ENCODE assay signal across 2 cellular contexts in the genomic region with DNA sequence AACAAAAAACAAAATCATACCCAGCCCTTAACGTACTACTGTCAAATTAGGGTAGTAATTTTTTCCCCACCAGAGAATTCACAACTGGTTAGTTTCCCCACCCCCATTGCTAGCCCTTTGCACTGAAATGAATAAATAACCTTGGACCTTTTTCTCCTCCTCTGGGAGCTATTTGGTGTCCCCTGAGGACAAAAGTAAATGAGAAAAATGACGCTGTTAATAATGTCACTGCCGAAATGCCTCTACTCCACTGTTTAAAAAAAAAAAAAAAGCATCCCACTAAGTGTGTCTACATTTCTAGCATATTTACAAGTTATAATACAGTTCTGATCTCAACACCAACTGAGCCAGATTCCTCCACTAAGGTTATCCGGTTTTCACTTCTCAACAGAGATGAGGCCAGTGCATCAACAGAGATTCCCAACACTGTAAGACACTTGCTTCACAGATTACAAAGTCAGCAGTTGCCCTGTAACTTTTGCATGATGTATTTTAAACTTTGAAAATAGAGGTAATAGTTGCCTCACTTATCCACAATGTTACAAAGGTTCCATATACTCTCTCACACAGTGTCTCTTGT.
TF ChIP-seq lines count a peak whose summit lies in the region.

No MANE protein-coding gene starts in this region.

TF ChIP-seq in HEK293, 187 proteins besides CTCF, POLR2A, EP300 and RAD21 (continued from another document):
- TF ChIP-seq, protein P1, sequence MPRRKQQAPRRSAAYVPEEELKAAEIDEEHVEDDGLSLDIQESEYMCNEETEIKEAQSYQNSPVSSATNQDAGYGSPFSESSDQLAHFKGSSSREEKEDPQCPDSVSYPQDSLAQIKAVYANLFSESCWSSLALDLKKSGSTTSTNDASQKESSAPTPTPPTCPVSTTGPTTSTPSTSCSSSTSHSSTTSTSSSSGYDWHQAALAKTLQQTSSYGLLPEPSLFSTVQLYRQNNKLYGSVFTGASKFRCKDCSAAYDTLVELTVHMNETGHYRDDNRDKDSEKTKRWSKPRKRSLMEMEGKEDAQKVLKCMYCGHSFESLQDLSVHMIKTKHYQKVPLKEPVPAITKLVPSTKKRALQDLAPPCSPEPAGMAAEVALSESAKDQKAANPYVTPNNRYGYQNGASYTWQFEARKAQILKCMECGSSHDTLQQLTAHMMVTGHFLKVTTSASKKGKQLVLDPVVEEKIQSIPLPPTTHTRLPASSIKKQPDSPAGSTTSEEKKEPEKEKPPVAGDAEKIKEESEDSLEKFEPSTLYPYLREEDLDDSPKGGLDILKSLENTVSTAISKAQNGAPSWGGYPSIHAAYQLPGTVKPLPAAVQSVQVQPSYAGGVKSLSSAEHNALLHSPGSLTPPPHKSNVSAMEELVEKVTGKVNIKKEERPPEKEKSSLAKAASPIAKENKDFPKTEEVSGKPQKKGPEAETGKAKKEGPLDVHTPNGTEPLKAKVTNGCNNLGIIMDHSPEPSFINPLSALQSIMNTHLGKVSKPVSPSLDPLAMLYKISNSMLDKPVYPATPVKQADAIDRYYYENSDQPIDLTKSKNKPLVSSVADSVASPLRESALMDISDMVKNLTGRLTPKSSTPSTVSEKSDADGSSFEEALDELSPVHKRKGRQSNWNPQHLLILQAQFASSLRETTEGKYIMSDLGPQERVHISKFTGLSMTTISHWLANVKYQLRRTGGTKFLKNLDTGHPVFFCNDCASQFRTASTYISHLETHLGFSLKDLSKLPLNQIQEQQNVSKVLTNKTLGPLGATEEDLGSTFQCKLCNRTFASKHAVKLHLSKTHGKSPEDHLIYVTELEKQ (tag by site-specific recombination; IDR thresholded peaks at IDR 0.05; ENCODE audit: borderline replicate concordance) = no peak
- TF ChIP-seq ZNF626 (tag by site-specific recombination; IDR thresholded peaks at IDR 0.05) = no peak
- peak; percentile 66; the same call in 1 of the 2 replicates for TF ChIP-seq OSR2 (tag by site-specific recombination; IDR thresholded peaks at IDR 0.05)
- TF ChIP-seq ZNF629 (tag by site-specific recombination; IDR thresholded peaks at IDR 0.05) = 0 out of 2 replicates have a peak, but pooled peaks have one; percentile 19
- TF ChIP-seq FEZF1 (tag by site-specific recombination; IDR thresholded peaks at IDR 0.05) = peak; percentile 37
- no peak for TF ChIP-seq ZNF24 (tag by site-specific recombination; IDR thresholded peaks at IDR 0.05)
- TF ChIP-seq, protein P2, sequence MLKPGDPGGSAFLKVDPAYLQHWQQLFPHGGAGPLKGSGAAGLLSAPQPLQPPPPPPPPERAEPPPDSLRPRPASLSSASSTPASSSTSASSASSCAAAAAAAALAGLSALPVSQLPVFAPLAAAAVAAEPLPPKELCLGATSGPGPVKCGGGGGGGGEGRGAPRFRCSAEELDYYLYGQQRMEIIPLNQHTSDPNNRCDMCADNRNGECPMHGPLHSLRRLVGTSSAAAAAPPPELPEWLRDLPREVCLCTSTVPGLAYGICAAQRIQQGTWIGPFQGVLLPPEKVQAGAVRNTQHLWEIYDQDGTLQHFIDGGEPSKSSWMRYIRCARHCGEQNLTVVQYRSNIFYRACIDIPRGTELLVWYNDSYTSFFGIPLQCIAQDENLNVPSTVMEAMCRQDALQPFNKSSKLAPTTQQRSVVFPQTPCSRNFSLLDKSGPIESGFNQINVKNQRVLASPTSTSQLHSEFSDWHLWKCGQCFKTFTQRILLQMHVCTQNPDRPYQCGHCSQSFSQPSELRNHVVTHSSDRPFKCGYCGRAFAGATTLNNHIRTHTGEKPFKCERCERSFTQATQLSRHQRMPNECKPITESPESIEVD (tag by site-specific recombination; IDR thresholded peaks at IDR 0.05) = peak; percentile 56; the same call in 1 of the 2 replicates
- no peak for TF ChIP-seq ZNF596 (tag by site-specific recombination; IDR thresholded peaks at IDR 0.05)
- TF ChIP-seq, protein P3, sequence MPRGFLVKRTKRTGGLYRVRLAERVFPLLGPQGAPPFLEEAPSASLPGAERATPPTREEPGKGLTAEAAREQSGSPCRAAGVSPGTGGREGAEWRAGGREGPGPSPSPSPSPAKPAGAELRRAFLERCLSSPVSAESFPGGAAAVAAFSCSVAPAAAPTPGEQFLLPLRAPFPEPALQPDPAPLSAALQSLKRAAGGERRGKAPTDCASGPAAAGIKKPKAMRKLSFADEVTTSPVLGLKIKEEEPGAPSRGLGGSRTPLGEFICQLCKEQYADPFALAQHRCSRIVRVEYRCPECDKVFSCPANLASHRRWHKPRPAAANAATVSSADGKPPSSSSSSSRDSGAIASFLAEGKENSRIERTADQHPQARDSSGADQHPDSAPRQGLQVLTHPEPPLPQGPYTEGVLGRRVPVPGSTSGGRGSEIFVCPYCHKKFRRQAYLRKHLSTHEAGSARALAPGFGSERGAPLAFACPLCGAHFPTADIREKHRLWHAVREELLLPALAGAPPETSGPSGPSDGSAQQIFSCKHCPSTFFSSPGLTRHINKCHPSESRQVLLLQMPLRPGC (tag by site-specific recombination; IDR thresholded peaks at IDR 0.05) = peak; percentile 59; the same call in 1 of the 2 replicates

TF ChIP-seq in WTC11, 78 proteins besides CTCF, POLR2A, EP300 and RAD21 (continued from another document):
- TF ChIP-seq, protein P4, sequence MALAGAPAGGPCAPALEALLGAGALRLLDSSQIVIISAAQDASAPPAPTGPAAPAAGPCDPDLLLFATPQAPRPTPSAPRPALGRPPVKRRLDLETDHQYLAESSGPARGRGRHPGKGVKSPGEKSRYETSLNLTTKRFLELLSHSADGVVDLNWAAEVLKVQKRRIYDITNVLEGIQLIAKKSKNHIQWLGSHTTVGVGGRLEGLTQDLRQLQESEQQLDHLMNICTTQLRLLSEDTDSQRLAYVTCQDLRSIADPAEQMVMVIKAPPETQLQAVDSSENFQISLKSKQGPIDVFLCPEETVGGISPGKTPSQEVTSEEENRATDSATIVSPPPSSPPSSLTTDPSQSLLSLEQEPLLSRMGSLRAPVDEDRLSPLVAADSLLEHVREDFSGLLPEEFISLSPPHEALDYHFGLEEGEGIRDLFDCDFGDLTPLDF (CRISPR knock-in tag; IDR thresholded peaks at IDR 0.05) = no peak
- TF ChIP-seq ELF4 (CRISPR knock-in tag; IDR thresholded peaks at IDR 0.05; ENCODE audit: low read depth) (no peak), ZNF671 (CRISPR knock-in tag; IDR thresholded peaks at IDR 0.05) (no peak), TEAD1 (CRISPR knock-in tag; IDR thresholded peaks at IDR 0.05) (no peak), JUN (CRISPR knock-in tag; IDR thresholded peaks at IDR 0.05) (no peak), IRF2 (CRISPR knock-in tag; IDR thresholded peaks at IDR 0.05; ENCODE audit: borderline replicate concordance, low read depth) (no peak), NR3C1 (CRISPR knock-in tag; conservative IDR thresholded peaks at IDR 0.05; ENCODE audit: low read depth) (no peak), OVOL2 (CRISPR knock-in tag; IDR thresholded peaks at IDR 0.05; ENCODE audit: borderline replicate concordance) (no peak), ZNF121 (CRISPR knock-in tag; IDR thresholded peaks at IDR 0.05) (no peak), ZNF138 (CRISPR knock-in tag; conservative IDR thresholded peaks at IDR 0.05) (no peak)
- TF ChIP-seq, protein P5, sequence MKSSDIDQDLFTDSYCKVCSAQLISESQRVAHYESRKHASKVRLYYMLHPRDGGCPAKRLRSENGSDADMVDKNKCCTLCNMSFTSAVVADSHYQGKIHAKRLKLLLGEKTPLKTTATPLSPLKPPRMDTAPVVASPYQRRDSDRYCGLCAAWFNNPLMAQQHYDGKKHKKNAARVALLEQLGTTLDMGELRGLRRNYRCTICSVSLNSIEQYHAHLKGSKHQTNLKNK (CRISPR knock-in tag; IDR thresholded peaks at IDR 0.05) = no peak
- TF ChIP-seq, protein P6, sequence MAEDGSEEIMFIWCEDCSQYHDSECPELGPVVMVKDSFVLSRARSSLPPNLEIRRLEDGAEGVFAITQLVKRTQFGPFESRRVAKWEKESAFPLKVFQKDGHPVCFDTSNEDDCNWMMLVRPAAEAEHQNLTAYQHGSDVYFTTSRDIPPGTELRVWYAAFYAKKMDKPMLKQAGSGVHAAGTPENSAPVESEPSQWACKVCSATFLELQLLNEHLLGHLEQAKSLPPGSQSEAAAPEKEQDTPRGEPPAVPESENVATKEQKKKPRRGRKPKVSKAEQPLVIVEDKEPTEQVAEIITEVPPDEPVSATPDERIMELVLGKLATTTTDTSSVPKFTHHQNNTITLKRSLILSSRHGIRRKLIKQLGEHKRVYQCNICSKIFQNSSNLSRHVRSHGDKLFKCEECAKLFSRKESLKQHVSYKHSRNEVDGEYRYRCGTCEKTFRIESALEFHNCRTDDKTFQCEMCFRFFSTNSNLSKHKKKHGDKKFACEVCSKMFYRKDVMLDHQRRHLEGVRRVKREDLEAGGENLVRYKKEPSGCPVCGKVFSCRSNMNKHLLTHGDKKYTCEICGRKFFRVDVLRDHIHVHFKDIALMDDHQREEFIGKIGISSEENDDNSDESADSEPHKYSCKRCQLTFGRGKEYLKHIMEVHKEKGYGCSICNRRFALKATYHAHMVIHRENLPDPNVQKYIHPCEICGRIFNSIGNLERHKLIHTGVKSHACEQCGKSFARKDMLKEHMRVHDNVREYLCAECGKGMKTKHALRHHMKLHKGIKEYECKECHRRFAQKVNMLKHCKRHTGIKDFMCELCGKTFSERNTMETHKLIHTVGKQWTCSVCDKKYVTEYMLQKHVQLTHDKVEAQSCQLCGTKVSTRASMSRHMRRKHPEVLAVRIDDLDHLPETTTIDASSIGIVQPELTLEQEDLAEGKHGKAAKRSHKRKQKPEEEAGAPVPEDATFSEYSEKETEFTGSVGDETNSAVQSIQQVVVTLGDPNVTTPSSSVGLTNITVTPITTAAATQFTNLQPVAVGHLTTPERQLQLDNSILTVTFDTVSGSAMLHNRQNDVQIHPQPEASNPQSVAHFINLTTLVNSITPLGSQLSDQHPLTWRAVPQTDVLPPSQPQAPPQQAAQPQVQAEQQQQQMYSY (CRISPR knock-in tag; IDR thresholded peaks at IDR 0.05) = no peak
